In the genomic region with DNA sequence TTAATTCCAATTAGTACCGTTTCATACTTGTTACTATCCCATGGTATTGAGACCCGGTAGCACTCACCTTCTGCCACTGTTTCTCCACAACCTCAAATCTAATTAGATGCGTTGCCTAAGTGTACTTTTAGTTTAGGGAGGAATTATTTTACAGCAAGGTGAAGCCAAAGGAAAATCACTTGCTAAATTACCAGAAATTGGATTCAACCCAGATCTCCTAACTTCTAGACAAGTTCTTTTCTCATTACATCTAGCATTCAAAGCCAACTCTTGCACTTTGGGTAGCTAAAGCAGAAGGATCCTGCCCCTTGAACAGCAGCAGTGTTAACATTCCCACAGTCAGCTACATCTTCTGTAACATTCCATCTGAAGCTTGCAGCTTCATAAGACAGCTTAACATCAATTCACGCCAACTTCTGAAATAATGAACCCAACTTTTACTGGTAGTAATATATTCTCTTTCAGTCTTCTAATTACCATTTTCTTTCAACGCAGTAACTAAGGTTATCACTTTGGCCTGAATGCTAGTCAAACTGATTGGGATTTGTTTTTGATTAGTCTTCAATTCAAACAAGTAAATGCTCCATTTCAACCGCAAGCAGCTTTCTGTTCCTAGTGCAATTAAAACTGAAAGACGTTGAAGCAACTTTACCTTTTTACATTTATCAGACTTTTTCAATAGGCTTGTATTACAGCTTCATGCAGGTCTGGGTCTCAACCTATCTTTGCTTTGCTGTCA, we compare ENCODE assay signal across 2 cellular contexts.
TF ChIP-seq lines count a peak whose summit lies in the region.

No MANE protein-coding gene starts in this region.

TF ChIP-seq in IMR-90, 13 proteins besides CTCF, POLR2A, EP300 and RAD21:
- TF ChIP-seq MAFK (IDR thresholded peaks at IDR 0.05; ENCODE audit: low read depth, low read length) (no peak), RCOR1 (IDR thresholded peaks at IDR 0.05; ENCODE audit: insufficient replicate concordance, low read length) (no peak), BHLHE40 (IDR thresholded peaks at IDR 0.05; ENCODE audit: low read depth, low read length) (no peak)

TF ChIP-seq in GM12878, 131 proteins besides CTCF, POLR2A, EP300 and RAD21 (continues in another document):
- TF ChIP-seq MYB (IDR thresholded peaks at IDR 0.05; ENCODE audit: borderline replicate concordance, low read depth, low read length) (no peak), SMAD5 (IDR thresholded peaks at IDR 0.05; ENCODE audit: low read depth) (0 out of 2 replicates have a peak, but pooled peaks have one; percentile 4), CHD2 (IDR thresholded peaks at IDR 0.05; ENCODE audit: borderline replicate concordance, low read depth, low read length) (no peak), ZNF217 (IDR thresholded peaks at IDR 0.05) (no peak), CBX5 (IDR thresholded peaks at IDR 0.05; ENCODE audit: low read depth) (no peak), MTA3 (IDR thresholded peaks at IDR 0.05; ENCODE audit: borderline replicate concordance, low read length) (0 out of 2 replicates have a peak, but pooled peaks have one; percentile 58), ZBTB11 (CRISPR knock-in tag; IDR thresholded peaks at IDR 0.05) (no peak), RFX5 (IDR thresholded peaks at IDR 0.05; ENCODE audit: low read depth, low read length) (no peak), WRNIP1 (IDR thresholded peaks at IDR 0.05; ENCODE audit: borderline replicate concordance, low read depth, low read length) (no peak), ZNF24 (IDR thresholded peaks at IDR 0.05) (no peak), E4F1 (IDR thresholded peaks at IDR 0.05; ENCODE audit: borderline replicate concordance, partially characterized antibody) (no peak), BHLHE40 (IDR thresholded peaks at IDR 0.05; ENCODE audit: borderline replicate concordance in 1 of 2, low read depth in 2 of 2, low read length in 1 of 2) (no peak), RUNX3 (IDR thresholded peaks at IDR 0.05; ENCODE audit: low read length) (no peak), ELK1 (IDR thresholded peaks at IDR 0.05; ENCODE audit: low read depth, low read length) (no peak), SMARCA5 (IDR thresholded peaks at IDR 0.05) (no peak), ASH2L (IDR thresholded peaks at IDR 0.05; ENCODE audit: borderline replicate concordance, low read depth) (no peak), TCF7 (IDR thresholded peaks at IDR 0.05; ENCODE audit: borderline replicate concordance) (no peak), SUZ12 (IDR thresholded peaks at IDR 0.05; ENCODE audit: unreplicated experiment) (no peak), ATF7 (IDR thresholded peaks at IDR 0.05; ENCODE audit: low read depth) (no peak), CBFB (IDR thresholded peaks at IDR 0.05; ENCODE audit: low read depth) (no peak), POLR2AphosphoS2 (IDR thresholded peaks at IDR 0.05; ENCODE audit: low read depth, low read length) (peak; percentile 15; the same call in 1 of the 2 replicates), NR2C1 (IDR thresholded peaks at IDR 0.05) (no peak), PBX3 (IDR thresholded peaks at IDR 0.05; ENCODE audit: insufficient replicate concordance, low read depth, low read length) (no peak), SREBF1 (IDR thresholded peaks at IDR 0.05; ENCODE audit: low read length) (no peak), TCF12 (IDR thresholded peaks at IDR 0.05; ENCODE audit: low read depth, low read length) (no peak), CEBPB (IDR thresholded peaks at IDR 0.05; ENCODE audit: borderline replicate concordance in 1 of 2, low read depth in 2 of 2, low read length in 2 of 2) (no peak), NFIC (IDR thresholded peaks at IDR 0.05; ENCODE audit: low read depth, low read length) (peak; percentile 28; the same call in 1 of the 2 replicates), LARP7 (IDR thresholded peaks at IDR 0.05) (no peak), ESRRA (IDR thresholded peaks at IDR 0.05; ENCODE audit: low read length) (no peak), TAF1 (IDR thresholded peaks at IDR 0.05; ENCODE audit: borderline replicate concordance, low read depth, low read length) (no peak)
- TF ChIP-seq, protein P1, sequence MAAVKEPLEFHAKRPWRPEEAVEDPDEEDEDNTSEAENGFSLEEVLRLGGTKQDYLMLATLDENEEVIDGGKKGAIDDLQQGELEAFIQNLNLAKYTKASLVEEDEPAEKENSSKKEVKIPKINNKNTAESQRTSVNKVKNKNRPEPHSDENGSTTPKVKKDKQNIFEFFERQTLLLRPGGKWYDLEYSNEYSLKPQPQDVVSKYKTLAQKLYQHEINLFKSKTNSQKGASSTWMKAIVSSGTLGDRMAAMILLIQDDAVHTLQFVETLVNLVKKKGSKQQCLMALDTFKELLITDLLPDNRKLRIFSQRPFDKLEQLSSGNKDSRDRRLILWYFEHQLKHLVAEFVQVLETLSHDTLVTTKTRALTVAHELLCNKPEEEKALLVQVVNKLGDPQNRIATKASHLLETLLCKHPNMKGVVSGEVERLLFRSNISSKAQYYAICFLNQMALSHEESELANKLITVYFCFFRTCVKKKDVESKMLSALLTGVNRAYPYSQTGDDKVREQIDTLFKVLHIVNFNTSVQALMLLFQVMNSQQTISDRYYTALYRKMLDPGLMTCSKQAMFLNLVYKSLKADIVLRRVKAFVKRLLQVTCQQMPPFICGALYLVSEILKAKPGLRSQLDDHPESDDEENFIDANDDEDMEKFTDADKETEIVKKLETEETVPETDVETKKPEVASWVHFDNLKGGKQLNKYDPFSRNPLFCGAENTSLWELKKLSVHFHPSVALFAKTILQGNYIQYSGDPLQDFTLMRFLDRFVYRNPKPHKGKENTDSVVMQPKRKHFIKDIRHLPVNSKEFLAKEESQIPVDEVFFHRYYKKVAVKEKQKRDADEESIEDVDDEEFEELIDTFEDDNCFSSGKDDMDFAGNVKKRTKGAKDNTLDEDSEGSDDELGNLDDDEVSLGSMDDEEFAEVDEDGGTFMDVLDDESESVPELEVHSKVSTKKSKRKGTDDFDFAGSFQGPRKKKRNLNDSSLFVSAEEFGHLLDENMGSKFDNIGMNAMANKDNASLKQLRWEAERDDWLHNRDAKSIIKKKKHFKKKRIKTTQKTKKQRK (IDR thresholded peaks at IDR 0.05; ENCODE audit: low read depth, low read length) = no peak
- TF ChIP-seq, protein P2, sequence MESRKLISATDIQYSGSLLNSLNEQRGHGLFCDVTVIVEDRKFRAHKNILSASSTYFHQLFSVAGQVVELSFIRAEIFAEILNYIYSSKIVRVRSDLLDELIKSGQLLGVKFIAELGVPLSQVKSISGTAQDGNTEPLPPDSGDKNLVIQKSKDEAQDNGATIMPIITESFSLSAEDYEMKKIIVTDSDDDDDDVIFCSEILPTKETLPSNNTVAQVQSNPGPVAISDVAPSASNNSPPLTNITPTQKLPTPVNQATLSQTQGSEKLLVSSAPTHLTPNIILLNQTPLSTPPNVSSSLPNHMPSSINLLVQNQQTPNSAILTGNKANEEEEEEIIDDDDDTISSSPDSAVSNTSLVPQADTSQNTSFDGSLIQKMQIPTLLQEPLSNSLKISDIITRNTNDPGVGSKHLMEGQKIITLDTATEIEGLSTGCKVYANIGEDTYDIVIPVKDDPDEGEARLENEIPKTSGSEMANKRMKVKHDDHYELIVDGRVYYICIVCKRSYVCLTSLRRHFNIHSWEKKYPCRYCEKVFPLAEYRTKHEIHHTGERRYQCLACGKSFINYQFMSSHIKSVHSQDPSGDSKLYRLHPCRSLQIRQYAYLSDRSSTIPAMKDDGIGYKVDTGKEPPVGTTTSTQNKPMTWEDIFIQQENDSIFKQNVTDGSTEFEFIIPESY (IDR thresholded peaks at IDR 0.05) = no peak
- TF ChIP-seq, protein P3, sequence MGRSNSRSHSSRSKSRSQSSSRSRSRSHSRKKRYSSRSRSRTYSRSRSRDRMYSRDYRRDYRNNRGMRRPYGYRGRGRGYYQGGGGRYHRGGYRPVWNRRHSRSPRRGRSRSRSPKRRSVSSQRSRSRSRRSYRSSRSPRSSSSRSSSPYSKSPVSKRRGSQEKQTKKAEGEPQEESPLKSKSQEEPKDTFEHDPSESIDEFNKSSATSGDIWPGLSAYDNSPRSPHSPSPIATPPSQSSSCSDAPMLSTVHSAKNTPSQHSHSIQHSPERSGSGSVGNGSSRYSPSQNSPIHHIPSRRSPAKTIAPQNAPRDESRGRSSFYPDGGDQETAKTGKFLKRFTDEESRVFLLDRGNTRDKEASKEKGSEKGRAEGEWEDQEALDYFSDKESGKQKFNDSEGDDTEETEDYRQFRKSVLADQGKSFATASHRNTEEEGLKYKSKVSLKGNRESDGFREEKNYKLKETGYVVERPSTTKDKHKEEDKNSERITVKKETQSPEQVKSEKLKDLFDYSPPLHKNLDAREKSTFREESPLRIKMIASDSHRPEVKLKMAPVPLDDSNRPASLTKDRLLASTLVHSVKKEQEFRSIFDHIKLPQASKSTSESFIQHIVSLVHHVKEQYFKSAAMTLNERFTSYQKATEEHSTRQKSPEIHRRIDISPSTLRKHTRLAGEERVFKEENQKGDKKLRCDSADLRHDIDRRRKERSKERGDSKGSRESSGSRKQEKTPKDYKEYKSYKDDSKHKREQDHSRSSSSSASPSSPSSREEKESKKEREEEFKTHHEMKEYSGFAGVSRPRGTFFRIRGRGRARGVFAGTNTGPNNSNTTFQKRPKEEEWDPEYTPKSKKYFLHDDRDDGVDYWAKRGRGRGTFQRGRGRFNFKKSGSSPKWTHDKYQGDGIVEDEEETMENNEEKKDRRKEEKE (IDR thresholded peaks at IDR 0.05) = no peak
- TF ChIP-seq, protein P4, sequence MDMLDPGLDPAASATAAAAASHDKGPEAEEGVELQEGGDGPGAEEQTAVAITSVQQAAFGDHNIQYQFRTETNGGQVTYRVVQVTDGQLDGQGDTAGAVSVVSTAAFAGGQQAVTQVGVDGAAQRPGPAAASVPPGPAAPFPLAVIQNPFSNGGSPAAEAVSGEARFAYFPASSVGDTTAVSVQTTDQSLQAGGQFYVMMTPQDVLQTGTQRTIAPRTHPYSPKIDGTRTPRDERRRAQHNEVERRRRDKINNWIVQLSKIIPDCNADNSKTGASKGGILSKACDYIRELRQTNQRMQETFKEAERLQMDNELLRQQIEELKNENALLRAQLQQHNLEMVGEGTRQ (IDR thresholded peaks at IDR 0.05; ENCODE audit: borderline replicate concordance, low read depth, low read length) = no peak
